ENCODE assay signal across 8 cellular contexts in the genomic region with DNA sequence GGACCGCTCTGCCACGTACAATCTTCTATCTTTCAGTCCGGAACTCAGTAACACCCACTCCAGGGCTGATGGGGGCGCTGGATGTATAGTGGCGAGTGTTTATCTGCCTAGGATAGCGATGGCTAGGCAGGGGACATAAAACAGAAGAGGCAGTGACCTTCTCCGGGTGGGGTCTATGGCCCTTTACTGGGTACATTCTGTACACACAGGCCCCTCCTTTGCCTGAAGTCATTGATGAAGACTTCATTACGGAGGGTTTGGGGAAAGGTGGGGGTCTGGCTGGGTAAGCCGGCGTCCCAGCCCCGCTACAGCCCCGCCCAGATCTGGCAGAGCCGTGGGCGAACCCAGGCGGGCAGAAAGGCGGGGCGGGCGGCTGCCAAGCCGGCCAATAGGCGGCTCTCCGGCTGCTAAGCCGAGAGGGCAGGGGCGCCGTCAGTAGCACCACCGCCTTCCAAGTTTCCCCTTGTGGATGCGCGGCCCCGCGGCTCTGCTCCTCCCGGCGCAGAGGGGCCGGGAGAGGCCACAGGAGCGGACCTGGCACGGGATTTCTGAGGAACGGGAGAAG. TPM values are rescaled to one million over a fixed set of nuclear protein-coding genes. Genes with fewer than 3 reads are reported as not detected.
DNase-seq lines count a peak whose midpoint lies in the region; ATAC-seq and TF ChIP-seq lines count a peak whose summit lies in the region.

A gene with protein sequence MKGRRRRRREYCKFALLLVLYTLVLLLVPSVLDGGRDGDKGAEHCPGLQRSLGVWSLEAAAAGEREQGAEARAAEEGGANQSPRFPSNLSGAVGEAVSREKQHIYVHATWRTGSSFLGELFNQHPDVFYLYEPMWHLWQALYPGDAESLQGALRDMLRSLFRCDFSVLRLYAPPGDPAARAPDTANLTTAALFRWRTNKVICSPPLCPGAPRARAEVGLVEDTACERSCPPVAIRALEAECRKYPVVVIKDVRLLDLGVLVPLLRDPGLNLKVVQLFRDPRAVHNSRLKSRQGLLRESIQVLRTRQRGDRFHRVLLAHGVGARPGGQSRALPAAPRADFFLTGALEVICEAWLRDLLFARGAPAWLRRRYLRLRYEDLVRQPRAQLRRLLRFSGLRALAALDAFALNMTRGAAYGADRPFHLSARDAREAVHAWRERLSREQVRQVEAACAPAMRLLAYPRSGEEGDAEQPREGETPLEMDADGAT (plus strand): TSS at position 435 of the 565 bp plus-strand sequence. CDS start 167 bp downstream, outside the sequence.

- H3F3A ChIP-seq in neural cell (ENCODE audit: insufficient read depth, low read length, poor library complexity, severe bottlenecking) = no peaks in the 10 kb centered on the region

- TF ChIP-seq CTCF in foreskin fibroblast (IDR thresholded peaks at IDR 0.05; ENCODE audit: low read depth, low read length) = peak; percentile 28
- TF ChIP-seq CTCF in neural cell (IDR thresholded peaks at IDR 0.05; ENCODE audit: poor library complexity, severe bottlenecking) = peak; percentile 35
- peak in 1 of 6 experiments; percentile 12 for TF ChIP-seq CTCF in upper lobe of left lung (IDR thresholded peaks at IDR 0.05)

- H2AFZ ChIP-seq in neural cell (ENCODE audit: low read depth, low read length) = no peak within 1 kb of the TSS

- H3K4me1 ChIP-seq in upper lobe of left lung = peaks cover 0 to 27% (median 5%) of the 10 kb centered on the region in 4 donors

- H3K9me3 ChIP-seq in neural cell (ENCODE audit: low read length) = no peaks in the 10 kb centered on the region
- peaks cover 0 to 5% (median 0%) of the 10 kb centered on the region in 4 donors for H3K9me3 ChIP-seq in upper lobe of left lung

- TF ChIP-seq POLR2A in upper lobe of left lung (IDR thresholded peaks at IDR 0.05) = peak in 2 of 4 donors; percentile 31 to 60

- no peaks in the 10 kb centered on the region for H4K20me1 ChIP-seq in neural cell (ENCODE audit: insufficient read depth)

- H3K27ac ChIP-seq in neural cell (ENCODE audit: low read length) = no peak within 1 kb of the TSS
- peak within 1 kb of the TSS; percentile 34 to 70 (median 54) for H3K27ac ChIP-seq in upper lobe of left lung

- peak within 1 kb of the TSS; percentile 56 for H3K4me3 ChIP-seq in Jurkat, Clone E6-1 (ENCODE audit: low read length)
- H3K4me3 ChIP-seq in foreskin fibroblast (ENCODE audit: low read depth in 1 of 2, low read length in 2 of 2) (peak within 1 kb of the TSS; percentile 53 to 61), neural cell (ENCODE audit: low read length) (peak within 1 kb of the TSS; percentile 75), upper lobe of left lung (peak within 1 kb of the TSS; percentile 55 to 66 (median 60))

- WGBS in upper lobe of left lung, 2 donors = 0 to 40% methylated on average over 9 to 31 of the region's 35 CpGs

- H3K27me3 ChIP-seq in neural cell (ENCODE audit: insufficient read depth, low read depth, low read length) = peaks cover 17% of the 10 kb centered on the region
- H3K27me3 ChIP-seq in upper lobe of left lung = no peaks in the 10 kb centered on the region

- ATAC-seq in GM21528 (IDR thresholded peaks at IDR 0.05; ENCODE audit: low FRiP score, unreplicated experiment) (peak; percentile 56), upper lobe of left lung (ENCODE audit: low FRiP score in 2 of 2) (peak; percentile 72 to 89)

- H3K36me3 ChIP-seq in neural cell (ENCODE audit: insufficient read depth, low read length) = no peaks in the 10 kb centered on the region
- no peaks in the 10 kb centered on the region for H3K36me3 ChIP-seq in upper lobe of left lung

- DNase-seq in D341Med (ENCODE audit: low spot score) (peak; percentile 87), RPMI8226 (peak; percentile 83), foreskin fibroblast (peak; percentile 58 to 84), upper lobe of left lung (peak; percentile 74 to 91)
- peak; percentile 27 for DNase-seq in Jurkat, Clone E6-1 (ENCODE audit: low read depth, low spot score)
- DNase-seq in activated gamma-delta T cell treated with anti-CD3 and anti-CD28 coated beads, Interleukin-2, amount 50 U/mL, for 16 hours (ENCODE audit: low read depth) = peak; percentile 20

- no peak for TF ChIP-seq EP300 in neural cell (conservative IDR thresholded peaks at IDR 0.05; ENCODE audit: poor library complexity, severe bottlenecking)
- TF ChIP-seq EP300 in upper lobe of left lung (IDR thresholded peaks at IDR 0.05) = no peak

- no peaks in the 10 kb centered on the region for H3K9me2 ChIP-seq in neural cell (ENCODE audit: insufficient read depth, low read length)

- TF ChIP-seq RAD21 in neural cell (conservative IDR thresholded peaks at IDR 0.05) = no peak

- H3K79me2 ChIP-seq in neural cell (replicated peaks; ENCODE audit: insufficient read depth, low read length) = no peaks in the 10 kb centered on the region

- H3K9ac ChIP-seq in neural cell (ENCODE audit: low read length) = peak within 1 kb of the TSS; percentile 58

- no peak within 1 kb of the TSS for H3K4me2 ChIP-seq in neural cell (ENCODE audit: low read length)

TF ChIP-seq in neural cell, 6 proteins besides CTCF, POLR2A, EP300 and RAD21:
- TF ChIP-seq POLR2AphosphoS5 (IDR thresholded peaks at IDR 0.05) (no peak), EZH2 (IDR thresholded peaks at IDR 0.05; ENCODE audit: borderline replicate concordance, insufficient read depth, low read length, poor library complexity, severe bottlenecking) (no peak), SMC3 (conservative IDR thresholded peaks at IDR 0.05; ENCODE audit: poor library complexity) (no peak), REST (IDR thresholded peaks at IDR 0.05; ENCODE audit: borderline replicate concordance) (no peak)

RNA-seq across cellular contexts. Expression of the gene that starts here (rescaled TPM):
- polyA plus RNA-seq in Jurkat, Clone E6-1 (2012; ENCODE audit: insufficient read depth, insufficient read length) = 5.1 TPM
- 4.9 and 6.2 TPM in 2 replicates for polyA plus RNA-seq in neural cell
- 4.4 and 5.0 TPM in 2 replicates for polyA minus RNA-seq in neural cell
- total RNA-seq in upper lobe of left lung = 10 to 100 TPM in 2 of 6 donors, 1 to 10 TPM in 4; 5.3 to 14.7 (median 9.1) TPM

Comparison
In these comparisons a context has a peak if more than half of its experiments do, and no peak if none do; other contexts are left out.
1. DNase-seq: peak in every context shown above with its lines; median percentile 87 in D341Med; 83 in RPMI8226; 82 in upper lobe of left lung; 71 in foreskin fibroblast; 27 in Jurkat, Clone E6-1; 20 in activated gamma-delta T cell treated with anti-CD3 and anti-CD28 coated beads, Interleukin-2, amount 50 U/mL, for 16 hours.